Comparison of ENCODE assay signal across 25 cellular contexts in the genomic region with DNA sequence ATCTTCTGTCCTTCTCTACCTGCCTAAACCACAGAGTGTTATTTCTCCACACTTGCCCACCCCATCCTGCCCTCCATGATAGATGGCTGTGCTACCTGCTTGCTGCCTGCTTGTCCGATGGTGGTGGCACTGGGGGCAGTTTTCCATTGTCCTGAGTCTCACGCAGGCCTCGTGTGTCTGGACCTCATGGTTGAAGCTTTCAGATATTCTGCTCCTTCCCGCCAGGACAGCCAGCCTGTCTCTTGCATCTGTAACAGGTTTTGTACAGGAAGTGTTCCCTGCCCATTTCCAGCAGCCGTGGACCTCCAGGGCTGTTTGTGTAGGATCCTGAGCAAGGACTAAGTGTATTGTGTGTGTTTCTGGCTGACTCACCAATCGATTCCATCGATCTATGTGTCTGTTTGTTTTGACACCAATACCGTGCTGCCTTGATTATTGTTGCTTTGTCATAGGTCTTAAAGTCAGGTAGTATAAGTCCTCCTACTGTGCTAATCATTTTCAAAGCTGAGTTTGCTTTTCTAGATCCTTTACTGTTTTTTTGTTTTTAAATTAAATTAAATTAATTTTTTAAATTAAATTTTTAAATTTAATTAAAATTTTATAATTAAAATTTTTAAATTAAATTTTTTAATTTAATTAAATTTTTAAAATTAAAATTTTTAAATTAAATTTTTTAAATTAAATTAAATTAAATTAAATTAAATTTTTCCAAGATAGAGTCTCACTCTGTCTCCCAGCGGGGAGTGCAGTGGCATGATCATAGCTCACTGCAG. TPM values are rescaled to one million over a fixed set of nuclear protein-coding genes. Genes with fewer than 3 reads are reported as not detected.
DNase-seq lines count a peak whose midpoint lies in the region; ATAC-seq, FAIRE-seq and TF ChIP-seq lines count a peak whose summit lies in the region.
"Had no signal": no experiment of that assay in that cellular context is flagged by ENCODE, and none has a peak within 500 bp of the region (broad histone marks: within the 10 kb centered on the region; RNA-seq: fewer than 3 reads in every experiment).

No MANE protein-coding gene starts in this region.

- H3K36me3 ChIP-seq in HepG2 (replicated peaks in 1 of 2; ENCODE audit: control insufficient read depth in 1 of 2, insufficient read depth in 2 of 2, low read length in 2 of 2) (no peaks in the 10 kb centered on the region), sigmoid colon (no peaks in the 10 kb centered on the region)
- H3K36me3 ChIP-seq: cardiac muscle cell had no signal

- POLR2A ChIA-PET in HepG2 (lab: Yijun Ruan, JAX): interaction anchor here (1.4 kb wide), 1 partner anchor 79 kb away, joined by 5 read pairs; a partner anchor contains a TSS

- in situ Hi-C loops in HepG2 (cut with HindIII; ENCODE audit: extremely low pct_ligation_motif_present, low pct_unique_long_range_greater_than_20kb): no loop called here

- no peak for TF ChIP-seq POLR2A in HepG2 (IDR thresholded peaks at IDR 0.05; ENCODE audit: insufficient read depth in 1 of 2, low read depth in 2 of 2, low read length in 2 of 2)
- no peak for TF ChIP-seq POLR2A in sigmoid colon (IDR thresholded peaks at IDR 0.05)
- no peak for TF ChIP-seq POLR2A in GM12892 (IDR thresholded peaks at IDR 0.05; ENCODE audit: low read depth, low read length)

- H3K9me3 ChIP-seq in HepG2 (ENCODE audit: low read length) (no peaks in the 10 kb centered on the region), sigmoid colon (no peaks in the 10 kb centered on the region)
- H3K9me3 ChIP-seq: tibial artery had no signal

- intact Hi-C loops in HepG2 (cut with micrococcal nuclease; ENCODE audit: unreplicated experiment) (no loop called here), sigmoid colon (cut with DNase I) (no loop called here)

- TF ChIP-seq CTCF in HepG2 (CRISPR knock-in tag; IDR thresholded peaks at IDR 0.05) (no peak), sigmoid colon (IDR thresholded peaks at IDR 0.05) (no peak)

- TF ChIP-seq EP300 in Ishikawa (IDR thresholded peaks at IDR 0.05; ENCODE audit: borderline replicate concordance) (no peak), HepG2 (IDR thresholded peaks at IDR 0.05; ENCODE audit: low read depth in 2 of 2, low read length in 2 of 2) (peak in 1 of 2 experiments; percentile 79; a peak in 2 of 4 replicates), HepG2 (CRISPR knock-in tag; IDR thresholded peaks at IDR 0.05; ENCODE audit: borderline replicate concordance) (no peak), sigmoid colon (IDR thresholded peaks at IDR 0.05) (no peak)

- H3K27me3 ChIP-seq in HepG2 (ENCODE audit: control insufficient read depth in 1 of 2, insufficient read depth in 2 of 2, low read length in 2 of 2): peaks cover 1 to 6% of the 10 kb centered on the region in 2 experiments; a peak in 2 of 5 replicates
- H3K27me3 ChIP-seq in sigmoid colon: no peaks in the 10 kb centered on the region
- H3K27me3 ChIP-seq: dorsolateral prefrontal cortex, tibial artery had no signal

- H3K27ac ChIP-seq in HepG2 (ENCODE audit: extremely low read length, insufficient read depth, low read length): no peak overlapping the region
- no peak overlapping the region for H3K27ac ChIP-seq in sigmoid colon
- H3K27ac ChIP-seq: cardiac muscle cell, dorsolateral prefrontal cortex, epithelial cell of prostate, tibial artery had no signal

- no peak overlapping the region for H2AFZ ChIP-seq in HepG2 (ENCODE audit: low read length)
- H2AFZ ChIP-seq: GM23338 had no signal

- H3K4me1 ChIP-seq in HepG2 (ENCODE audit: insufficient read depth, low read length): peaks cover 14% of the 10 kb centered on the region
- H3K4me1 ChIP-seq in sigmoid colon: peaks cover 0 to 3% (median 0%) of the 10 kb centered on the region in 4 donors
- H3K4me1 ChIP-seq: tibial artery had no signal

- no peak overlapping the region for H3K9ac ChIP-seq in HepG2 (ENCODE audit: insufficient read depth, low read depth, low read length)

- FAIRE-seq in HepG2 (lab: Jason Lieb, UNC) (peak; percentile 18), GM12892 (lab: Jason Lieb, UNC) (no peak)
- FAIRE-seq: keratinocyte had no signal

- CTCF ChIA-PET in HepG2 (lab: Yijun Ruan, JAX; ENCODE audit: low intra/inter-chr PET ratio, low total read pairs): no interaction called here

- DNase-seq in NCI-H82 (lab: John Stamatoyannopoulos, UW) (peak; percentile 13), NCI-H82 treated with DMSO at 0.1 percent for 48 hours (lab: John Stamatoyannopoulos, UW; ENCODE audit: unreplicated experiment) (no peak), HepG2 (ENCODE audit: low spot score) (peak; percentile 55), sigmoid colon (peak; percentile 53), dermis blood vessel endothelial cell (no peak), DMS114 treated with DMSO at 0.1 percent for 48 hours (lab: John Stamatoyannopoulos, UW; ENCODE audit: unreplicated experiment) (no peak), GM12892 (ENCODE audit: insufficient read length) (no peak)
- DNase-seq: 8988T; activated gamma-delta T cell; foreskin fibroblast; hypothalamus; Kasumi-1; NCI-H1092; NCI-H2081 treated with DMSO at 0.1 percent for 48 hours; NCI-H510A treated with DMSO at 0.1 percent for 48 hours; stimulated activated naive B cell treated with anti-CD40 and anti-IgM and Interleukin-4, amounts not matched to agents 10 μg/mL and 1 μg/mL and 100 μg/mL, for 72 hours; T-helper 17 cell; tibial artery had no signal

- BruUV-seq in HepG2 (replicated peaks; lab: Mats Ljungman, UMichigan): no TSS peak

- 26% methylated on average over 9 of the region's 9 CpGs for WGBS in HepG2 (ENCODE audit: low lambda C conversion rate)
- WGBS in sigmoid colon, 2 donors: 90 to 93% methylated on average over 9 of the region's 9 CpGs

- TF ChIP-seq RAD21 in Ishikawa (IDR thresholded peaks at IDR 0.05; ENCODE audit: low read depth) (no peak), HepG2 (CRISPR knock-in tag; IDR thresholded peaks at IDR 0.05) (no peak)

- ATAC-seq in HepG2: peak; percentile 87
- ATAC-seq: activated CD4-positive, CD25-positive, alpha-beta regulatory T cell treated with anti-CD3 and anti-CD28 coated beads, Interleukin-2, amount 50 U/mL, for 24 hours; GM23338; stimulated activated naive B cell treated with anti-CD40 and anti-IgM and Interleukin-4, amounts not matched to agents 10 μg/mL and 1 μg/mL and 100 μg/mL, for 72 hours; T-helper 17 cell had no signal

- H3K79me2 ChIP-seq in HepG2 (ENCODE audit: insufficient read depth, low read length): no peaks in the 10 kb centered on the region

- H4K20me1 ChIP-seq in HepG2 (ENCODE audit: insufficient read depth, low read length): no peaks in the 10 kb centered on the region

- no peak overlapping the region for H3K4me2 ChIP-seq in HepG2 (ENCODE audit: low read depth, low read length)
- H3K4me2 ChIP-seq: GM23338 had no signal

- H3K4me3 ChIP-seq in HepG2 (replicated peaks in 1 of 3; ENCODE audit: insufficient read depth in 1 of 3, low read depth in 2 of 3, low read length in 3 of 3) (no peak overlapping the region), sigmoid colon (no peak overlapping the region)
- H3K4me3 ChIP-seq: cardiac muscle cell, dorsolateral prefrontal cortex, GM23338, tibial artery had no signal

TF ChIP-seq in Ishikawa, 13 proteins besides CTCF, POLR2A, EP300 and RAD21 (continues in another document):
- TF ChIP-seq, protein P1, sequence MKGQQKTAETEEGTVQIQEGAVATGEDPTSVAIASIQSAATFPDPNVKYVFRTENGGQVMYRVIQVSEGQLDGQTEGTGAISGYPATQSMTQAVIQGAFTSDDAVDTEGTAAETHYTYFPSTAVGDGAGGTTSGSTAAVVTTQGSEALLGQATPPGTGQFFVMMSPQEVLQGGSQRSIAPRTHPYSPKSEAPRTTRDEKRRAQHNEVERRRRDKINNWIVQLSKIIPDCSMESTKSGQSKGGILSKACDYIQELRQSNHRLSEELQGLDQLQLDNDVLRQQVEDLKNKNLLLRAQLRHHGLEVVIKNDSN (IDR thresholded peaks at IDR 0.05): no peak

TF ChIP-seq in HepG2, 621 proteins besides CTCF, POLR2A, EP300 and RAD21 (continues in another document):
- TF ChIP-seq DR1 (CRISPR knock-in tag; IDR thresholded peaks at IDR 0.05): no peak
- TF ChIP-seq SIX1 (CRISPR knock-in tag; IDR thresholded peaks at IDR 0.05; ENCODE audit: borderline replicate concordance): peak; percentile 91
- peak; percentile 88 for TF ChIP-seq KDM1A (CRISPR knock-in tag; IDR thresholded peaks at IDR 0.05)
- no peak for TF ChIP-seq ZFYVE20 (CRISPR knock-in tag; IDR thresholded peaks at IDR 0.05; ENCODE audit: borderline replicate concordance, low read depth)
- TF ChIP-seq CENPT (CRISPR knock-in tag; IDR thresholded peaks at IDR 0.05; ENCODE audit: low read depth): no peak
- no peak for TF ChIP-seq ZNF329 (CRISPR knock-in tag; IDR thresholded peaks at IDR 0.05; ENCODE audit: low read depth)

RNA-seq across cellular contexts. Expression of a gene that starts 8.5 kb away (rescaled TPM):
- total RNA-seq in HepG2 (2016; rRNA removed; fragmentation: Illumina TruSeq; extraction: Trizol) (0.53 and 0.66 TPM in 2 replicates), sigmoid colon (10 to 100 TPM; 11.0 to 16.4 (median 13.9) TPM), dermis blood vessel endothelial cell (13.9 and 15.7 TPM in 2 replicates)
- total RNA-seq in HepG2 (2016; cell fraction: cytosol; rRNA removed; fragmentation: Illumina TruSeq; extraction: Trizol; ENCODE audit: low read depth): 0.30 TPM in 1 of 2 replicates, not detected in the other
- total RNA-seq in HepG2 (2016; cell fraction: insoluble cytoplasmic fraction; rRNA removed; fragmentation: Illumina TruSeq; extraction: Trizol): 0.49 and 0.67 TPM in 2 replicates
- 0.43 and 0.55 TPM in 2 replicates for total RNA-seq in HepG2 (2016; cell fraction: membrane; rRNA removed; fragmentation: Illumina TruSeq; extraction: Trizol)
- total RNA-seq in HepG2 (2016; cell fraction: nucleus; rRNA removed; fragmentation: Illumina TruSeq; extraction: Trizol): 0.37 TPM in 1 of 2 replicates, not detected in the other
- polyA plus RNA-seq in HepG2 (2011; rRNA removed) (0.77 and 0.85 TPM in 2 replicates), sigmoid colon (10 to 100 TPM in 2 of 3 donors, 1 to 10 TPM in 1; 5.5 to 23.7 (median 16.8) TPM)
- polyA plus RNA-seq in HepG2 (2011; cell fraction: cytosol; rRNA removed): 0.39 and 0.58 TPM in 2 replicates
- 0.48 and 0.50 TPM in 2 replicates for polyA plus RNA-seq in HepG2 (2011; cell fraction: nucleus; rRNA removed)
- 0.27 TPM in 1 of 2 replicates, not detected in the other for polyA plus RNA-seq in HepG2 (2012)
- polyA plus RNA-seq in HepG2 (2016; cell fraction: cytosol; fragmentation: Illumina TruSeq; extraction: Trizol; ENCODE audit: low read depth): 0.33 and 0.44 TPM in 2 replicates
- polyA plus RNA-seq in HepG2 (2016; cell fraction: insoluble cytoplasmic fraction; fragmentation: Illumina TruSeq; extraction: Trizol; ENCODE audit: low read depth): 0.43 and 0.53 TPM in 2 replicates
- 0.45 and 0.56 TPM in 2 replicates for polyA plus RNA-seq in HepG2 (2016; cell fraction: membrane; fragmentation: Illumina TruSeq; extraction: Trizol; ENCODE audit: low read depth)
- polyA plus RNA-seq in HepG2 (2016; cell fraction: nucleus; fragmentation: Illumina TruSeq; extraction: Trizol; ENCODE audit: insufficient read depth, low read depth): 0.68 and 0.77 TPM in 2 replicates
- polyA minus RNA-seq in HepG2 (2011; rRNA and poly(A)+ RNA removed; ENCODE audit: low replicate concordance): 1.1 and 4.7 TPM in 2 replicates
- polyA minus RNA-seq in HepG2 (2011; cell fraction: cytosol; rRNA and poly(A)+ RNA removed): not detected in 2 replicates
- polyA minus RNA-seq in HepG2 (2011; cell fraction: nucleus; rRNA and poly(A)+ RNA removed): not detected in 2 replicates
- 6.9 TPM for polyA plus RNA-seq in GM12892 (2012; ENCODE audit: missing spikeins)

Comparison
In these comparisons a context has a peak if more than half of its experiments do, and no peak if none do; other contexts are left out.
1. DNase-seq: peak in NCI-H82 (single experiment), HepG2 (single experiment) and sigmoid colon (single experiment); none in NCI-H82 treated with DMSO at 0.1 percent for 48 hours (single experiment), dermis blood vessel endothelial cell (single experiment), DMS114 treated with DMSO at 0.1 percent for 48 hours (single experiment) and GM12892 (single experiment).